8 cellular contexts compared by ENCODE assay signal in genomic region chr12:29725587-29726320, GRCh38. TPM values are rescaled to one million over a fixed set of nuclear protein-coding genes. Genes with fewer than 3 reads are reported as not detected.
DNase-seq lines count a peak whose midpoint lies in the region; ATAC-seq, FAIRE-seq and TF ChIP-seq lines count a peak whose summit lies in the region.

No MANE protein-coding gene starts in this region.

- peaks cover 0 to 71% (median 26%) of the 10 kb centered on the region in 4 donors for H3K4me1 ChIP-seq in tibial artery

- no peak overlapping the region for H3K4me3 Mint-ChIP-seq in activated T-helper 2 cell treated with anti-CD3 and anti-CD28 coated beads, Interferon-gamma antibody, Interleukin-2, Interleukin-4, amounts not matched to agents 10 μg/mL and 5 μg/mL and 100 μg/mL, durations not matched to agents 14 hours and 24 hours and 36 hours (ENCODE audit: low read depth)

- no peaks in the 10 kb centered on the region for H3K27me3 Mint-ChIP-seq in activated T-helper 2 cell treated with anti-CD3 and anti-CD28 coated beads, Interferon-gamma antibody, Interleukin-2, Interleukin-4, amounts not matched to agents 10 μg/mL and 5 μg/mL and 100 μg/mL, durations not matched to agents 14 hours and 24 hours and 36 hours (ENCODE audit: low read depth)

- H3K27me3 ChIP-seq in brain microvascular endothelial cell (replicated peaks), result no peaks in the 10 kb centered on the region
- H3K27me3 ChIP-seq in tibial artery, result no peaks in the 10 kb centered on the region

- H3K4me1 Mint-ChIP-seq in activated T-helper 2 cell treated with anti-CD3 and anti-CD28 coated beads, Interferon-gamma antibody, Interleukin-2, Interleukin-4, amounts not matched to agents 10 μg/mL and 5 μg/mL and 100 μg/mL, durations not matched to agents 14 hours and 24 hours and 36 hours (ENCODE audit: low read depth), result no peaks in the 10 kb centered on the region

- no peaks in the 10 kb centered on the region for H3K9me3 ChIP-seq in tibial artery

- no peak overlapping the region for H3K27ac Mint-ChIP-seq in activated T-helper 2 cell treated with anti-CD3 and anti-CD28 coated beads, Interferon-gamma antibody, Interleukin-2, Interleukin-4, amounts not matched to agents 10 μg/mL and 5 μg/mL and 100 μg/mL, durations not matched to agents 14 hours and 24 hours and 36 hours

- TF ChIP-seq CTCF in brain microvascular endothelial cell (IDR thresholded peaks at IDR 0.05; ENCODE audit: low read depth, low read length, missing control alignments) (no peak), tibial artery (IDR thresholded peaks at IDR 0.05) (no peak), D721Med (IDR thresholded peaks at IDR 0.05; ENCODE audit: insufficient read depth, missing control alignments) (no peak)

- no peak overlapping the region for H3K4me3 ChIP-seq in brain microvascular endothelial cell (ENCODE audit: low read depth, low read length)
- H3K4me3 ChIP-seq in tibial artery, result no peak overlapping the region

- in situ Hi-C loops in brain microvascular endothelial cell (cut with HindIII; ENCODE audit: low pct_ligation_motif_present, low sequenced_read_pairs), result no loop called here

- no peaks in the 10 kb centered on the region for H3K9me3 Mint-ChIP-seq in activated T-helper 2 cell treated with anti-CD3 and anti-CD28 coated beads, Interferon-gamma antibody, Interleukin-2, Interleukin-4, amounts not matched to agents 10 μg/mL and 5 μg/mL and 100 μg/mL, durations not matched to agents 14 hours and 24 hours and 36 hours

- no peaks in the 10 kb centered on the region for H3K36me3 Mint-ChIP-seq in activated T-helper 2 cell treated with anti-CD3 and anti-CD28 coated beads, Interferon-gamma antibody, Interleukin-2, Interleukin-4, amounts not matched to agents 10 μg/mL and 5 μg/mL and 100 μg/mL, durations not matched to agents 14 hours and 24 hours and 36 hours (ENCODE audit: low read depth)

- H3K27ac ChIP-seq in brain microvascular endothelial cell (peak overlapping the region; percentile 89), tibial artery (peak overlapping the region; percentile 77 to 82)

- FAIRE-seq in D721Med (lab: Jason Lieb, UNC), result no peak

- DNase-seq in LHCN-M2 (ENCODE audit: low read depth) (peak; percentile 95), brain microvascular endothelial cell (peak; percentile 98), left kidney (ENCODE audit: low read depth, low spot score) (peak; percentile 36), tibial artery (peak; percentile 61 to 88), SKM-1 (lab: John Stamatoyannopoulos, UW; ENCODE audit: unreplicated experiment) (no peak), D721Med (ENCODE audit: insufficient read length, low spot score) (no peak)
- no peak for DNase-seq in activated T-helper 2 cell treated with anti-CD3 and anti-CD28 coated beads, Interferon-gamma antibody, Interleukin-2, Interleukin-4, amounts not matched to agents 10 μg/mL and 5 μg/mL and 100 μg/mL, durations not matched to agents 14 hours and 24 hours and 36 hours (ENCODE audit: low spot score)

- no peak for ATAC-seq in HG03280 (IDR thresholded peaks at IDR 0.05; ENCODE audit: unreplicated experiment)

- intact Hi-C loops in tibial artery (cut with DNase I; ENCODE audit: low total_unique reads), result no loop called here
- intact Hi-C loops in activated T-helper 2 cell treated with anti-CD3 and anti-CD28 coated beads, Interferon-gamma antibody, Interleukin-2, Interleukin-4, amounts not matched to agents 10 μg/mL and 5 μg/mL and 100 μg/mL, durations not matched to agents 14 hours and 24 hours and 36 hours (cut with micrococcal nuclease), result no loop called here

- H3K36me3 ChIP-seq in brain microvascular endothelial cell (replicated peaks), result no peaks in the 10 kb centered on the region
- no peaks in the 10 kb centered on the region for H3K36me3 ChIP-seq in tibial artery

RNA-seq across cellular contexts. Expression of gene TMTC1, which starts 58.0 kb away (rescaled TPM):
- total RNA-seq in LHCN-M2 (2014; rRNA removed), result 111 and 136 TPM in 2 replicates
- 10.6 TPM for polyA plus RNA-seq in LHCN-M2 (2012)
- total RNA-seq in activated T-helper 2 cell treated with anti-CD3 and anti-CD28 coated beads, Interferon-gamma antibody, Interleukin-2, Interleukin-4, amounts not matched to agents 10 μg/mL and 5 μg/mL and 100 μg/mL, durations not matched to agents 14 hours and 24 hours and 36 hours, result 1.4 TPM in 2 replicates

Comparison
In these comparisons a context has a peak if more than half of its experiments do, and no peak if none do; other contexts are left out.
1. DNase-seq: peak in LHCN-M2 (single experiment), brain microvascular endothelial cell (single experiment), left kidney (single experiment) and tibial artery (2 of 2); none in SKM-1 (single experiment), activated T-helper 2 cell treated with anti-CD3 and anti-CD28 coated beads, Interferon-gamma antibody, Interleukin-2, Interleukin-4, amounts not matched to agents 10 μg/mL and 5 μg/mL and 100 μg/mL, durations not matched to agents 14 hours and 24 hours and 36 hours (single experiment) and D721Med (single experiment).
2. RNA of gene TMTC1, which starts 58.0 kb away (total RNA-seq): 111 to 136 TPM in LHCN-M2; 1.4 TPM in activated T-helper 2 cell treated with anti-CD3 and anti-CD28 coated beads, Interferon-gamma antibody, Interleukin-2, Interleukin-4, amounts not matched to agents 10 μg/mL and 5 μg/mL and 100 μg/mL, durations not matched to agents 14 hours and 24 hours and 36 hours; every median in the first group is over 10 times any median in the second.